ENCODE assay signal across 1 cellular context in the genomic region with DNA sequence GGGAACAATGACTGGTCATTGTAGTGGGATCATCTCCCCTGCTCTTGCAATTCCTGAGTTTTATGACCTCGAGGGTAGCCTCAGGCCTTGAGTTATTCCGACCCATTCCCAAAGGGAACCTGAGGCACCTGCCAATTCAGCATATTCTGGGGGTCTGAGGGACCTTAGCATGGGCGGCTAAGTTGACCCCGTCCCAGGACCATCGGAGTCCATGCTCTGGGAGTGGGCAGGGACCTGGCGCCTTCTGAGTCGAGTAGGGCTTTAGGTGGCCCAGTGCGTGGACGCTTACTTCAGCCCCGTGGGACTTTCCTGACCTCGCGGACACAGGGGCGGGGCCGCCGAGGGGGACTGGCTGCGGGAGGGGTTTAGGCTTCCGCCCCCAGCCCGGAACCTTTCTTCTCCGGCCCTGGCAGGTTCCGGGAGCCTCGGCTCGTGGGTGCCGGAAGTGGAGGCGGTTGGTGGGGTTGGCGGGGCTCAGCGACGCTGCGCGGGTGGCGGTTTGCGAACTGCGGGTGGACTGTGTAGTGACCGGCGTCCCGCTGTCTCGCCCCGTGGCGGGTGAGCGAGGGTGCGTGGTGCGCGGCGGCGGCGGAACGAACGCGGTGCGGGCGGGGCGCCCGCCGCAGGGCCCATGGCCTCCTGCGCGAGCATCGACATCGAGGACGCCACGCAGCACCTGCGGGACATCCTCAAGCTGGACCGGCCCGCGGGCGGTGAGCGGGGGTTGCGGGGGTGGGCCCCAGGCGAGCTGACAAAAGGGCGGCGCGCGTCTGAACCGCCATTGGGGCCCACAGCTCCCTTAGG.
A peak's percentile ranks its signal among the peaks of the same experiment; 100 is the strongest.
TF ChIP-seq lines count a peak whose summit lies in the region.

A gene with protein sequence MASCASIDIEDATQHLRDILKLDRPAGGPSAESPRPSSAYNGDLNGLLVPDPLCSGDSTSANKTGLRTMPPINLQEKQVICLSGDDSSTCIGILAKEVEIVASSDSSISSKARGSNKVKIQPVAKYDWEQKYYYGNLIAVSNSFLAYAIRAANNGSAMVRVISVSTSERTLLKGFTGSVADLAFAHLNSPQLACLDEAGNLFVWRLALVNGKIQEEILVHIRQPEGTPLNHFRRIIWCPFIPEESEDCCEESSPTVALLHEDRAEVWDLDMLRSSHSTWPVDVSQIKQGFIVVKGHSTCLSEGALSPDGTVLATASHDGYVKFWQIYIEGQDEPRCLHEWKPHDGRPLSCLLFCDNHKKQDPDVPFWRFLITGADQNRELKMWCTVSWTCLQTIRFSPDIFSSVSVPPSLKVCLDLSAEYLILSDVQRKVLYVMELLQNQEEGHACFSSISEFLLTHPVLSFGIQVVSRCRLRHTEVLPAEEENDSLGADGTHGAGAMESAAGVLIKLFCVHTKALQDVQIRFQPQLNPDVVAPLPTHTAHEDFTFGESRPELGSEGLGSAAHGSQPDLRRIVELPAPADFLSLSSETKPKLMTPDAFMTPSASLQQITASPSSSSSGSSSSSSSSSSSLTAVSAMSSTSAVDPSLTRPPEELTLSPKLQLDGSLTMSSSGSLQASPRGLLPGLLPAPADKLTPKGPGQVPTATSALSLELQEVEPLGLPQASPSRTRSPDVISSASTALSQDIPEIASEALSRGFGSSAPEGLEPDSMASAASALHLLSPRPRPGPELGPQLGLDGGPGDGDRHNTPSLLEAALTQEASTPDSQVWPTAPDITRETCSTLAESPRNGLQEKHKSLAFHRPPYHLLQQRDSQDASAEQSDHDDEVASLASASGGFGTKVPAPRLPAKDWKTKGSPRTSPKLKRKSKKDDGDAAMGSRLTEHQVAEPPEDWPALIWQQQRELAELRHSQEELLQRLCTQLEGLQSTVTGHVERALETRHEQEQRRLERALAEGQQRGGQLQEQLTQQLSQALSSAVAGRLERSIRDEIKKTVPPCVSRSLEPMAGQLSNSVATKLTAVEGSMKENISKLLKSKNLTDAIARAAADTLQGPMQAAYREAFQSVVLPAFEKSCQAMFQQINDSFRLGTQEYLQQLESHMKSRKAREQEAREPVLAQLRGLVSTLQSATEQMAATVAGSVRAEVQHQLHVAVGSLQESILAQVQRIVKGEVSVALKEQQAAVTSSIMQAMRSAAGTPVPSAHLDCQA (N-terminal part only) (plus strand): TSS at position 422 of the 804 bp plus-strand sequence. CDS start 210 bp downstream, at position 632.

TF ChIP-seq in IMR-90, 13 proteins besides CTCF, POLR2A, EP300 and RAD21:
- no peak for TF ChIP-seq RCOR1 (IDR thresholded peaks at IDR 0.05; ENCODE audit: insufficient replicate concordance, low read length)
- TF ChIP-seq MAZ (IDR thresholded peaks at IDR 0.05; ENCODE audit: borderline replicate concordance, low read depth, low read length), result peak; percentile 99
- TF ChIP-seq USF2 (IDR thresholded peaks at IDR 0.05; ENCODE audit: low read depth, low read length), result 0 out of 2 replicates have a peak, but pooled peaks have one; percentile 3
- TF ChIP-seq CHD1 (IDR thresholded peaks at IDR 0.05; ENCODE audit: low read depth, low read length), result 0 out of 2 replicates have a peak, but pooled peaks have one; percentile 62
- TF ChIP-seq SMC3 (IDR thresholded peaks at IDR 0.05; ENCODE audit: low read depth, low read length), result no peak
- TF ChIP-seq MXI1 (IDR thresholded peaks at IDR 0.05; ENCODE audit: borderline replicate concordance, low read depth, low read length), result 0 out of 2 replicates have a peak, but pooled peaks have one; percentile 69
- no peak for TF ChIP-seq BHLHE40 (IDR thresholded peaks at IDR 0.05; ENCODE audit: low read depth, low read length)
TF ChIP-seq in IMR-90: peak in this region for 4.
